Comparison of ENCODE assay signal across 8 cellular contexts in genomic region chr3:190121061-190121765, GRCh38. TPM values are rescaled to one million over a fixed set of nuclear protein-coding genes. Genes with fewer than 3 reads are reported as not detected.
DNase-seq lines count a peak whose midpoint lies in the region; ATAC-seq and TF ChIP-seq lines count a peak whose summit lies in the region.

No MANE protein-coding gene starts in this region.

- intact Hi-C loops in heart left ventricle (cut with DNase I) = loop anchor here in 7 of 10 donors (2.0 to 10.0 kb wide), 6 partner anchors 81 to 156 kb away; no protein-coding TSS in a partner anchor
- intact Hi-C loops in sigmoid colon (cut with DNase I) = loop anchor here (1.0 to 10.0 kb wide), 4 partner anchors 81 to 204 kb away; partner anchors contain the start of gene CLDN1

- TF ChIP-seq EP300 in sigmoid colon (IDR thresholded peaks at IDR 0.05) = no peak

- TF ChIP-seq CTCF in GM12865 (IDR thresholded peaks at IDR 0.05; ENCODE audit: insufficient read depth, low read depth, low read length, missing control alignments) (no peak), VCaP (conservative IDR thresholded peaks at IDR 0.05) (peak; percentile 24), heart left ventricle (IDR thresholded peaks at IDR 0.05) (peak in 2 of 12 donors; percentile 1 to 3), sigmoid colon (IDR thresholded peaks at IDR 0.05) (peak in 2 of 4 experiments; percentile 3 to 48)

- WGBS in heart left ventricle, 4 donors = 50 to 62% (median 54%) methylated on average over 22 to 23 of the region's 23 CpGs
- 56 to 62% methylated on average over 23 of the region's 23 CpGs for WGBS in sigmoid colon, 2 donors

- peak overlapping the region; percentile 77 for H3K27ac ChIP-seq in VCaP
- peak overlapping the region in 9 of 12 donors; percentile 8 to 91 (median 73) for H3K27ac ChIP-seq in heart left ventricle
- H3K27ac ChIP-seq in sigmoid colon = peak overlapping the region; percentile 89 to 96 (median 94)

- DNase-seq in GM12865 (ENCODE audit: low read depth) (no peak), heart left ventricle (no peak), sigmoid colon (peak; percentile 67), NAMALWA (ENCODE audit: low spot score) (no peak), KBM-7 (no peak), H4 (ENCODE audit: low spot score) (no peak)

- peaks cover 0 to 20% (median 6%) of the 10 kb centered on the region in 12 donors for H3K4me1 ChIP-seq in heart left ventricle
- peaks cover 0 to 52% (median 35%) of the 10 kb centered on the region in 4 donors for H3K4me1 ChIP-seq in sigmoid colon

- H3K4me3 ChIP-seq in GM12865 (ENCODE audit: low read depth, low read length) (peak overlapping the region; percentile 87), heart left ventricle (peak overlapping the region in 11 of 12 donors; percentile 62 to 90 (median 83)), sigmoid colon (peak overlapping the region; percentile 87 to 97 (median 96))

- in situ Hi-C loops in KBM-7 (cut with MboI; ENCODE audit: low pct_unique_long_range_greater_than_20kb, low sequenced_read_pairs) = no loop called here

- H3K36me3 ChIP-seq in heart left ventricle (no peaks in the 10 kb centered on the region), sigmoid colon (no peaks in the 10 kb centered on the region)

- TF ChIP-seq POLR2A in heart left ventricle (IDR thresholded peaks at IDR 0.05) (no peak), sigmoid colon (IDR thresholded peaks at IDR 0.05) (no peak)

- H3K9me3 ChIP-seq in heart left ventricle (no peaks in the 10 kb centered on the region), sigmoid colon (no peaks in the 10 kb centered on the region)

- no peak for ATAC-seq in heart left ventricle
- no peak for ATAC-seq in GM18861 (IDR thresholded peaks at IDR 0.05; ENCODE audit: unreplicated experiment)

- H3K27me3 ChIP-seq in heart left ventricle = peaks cover 0 to 30% (median 0%) of the 10 kb centered on the region in 9 donors
- no peaks in the 10 kb centered on the region for H3K27me3 ChIP-seq in sigmoid colon

RNA-seq across cellular contexts. Expression of gene P3H2, which starts 0.5 kb away (rescaled TPM):
- 10 to 100 TPM in 2 of 9 donors, 1 to 10 TPM in 7; 1.5 to 24.8 (median 4.3) TPM for total RNA-seq in heart left ventricle
- 1 to 10 TPM in 1 of 2 donors, under 1 TPM in 1; 0.55 to 1.1 TPM for polyA plus RNA-seq in heart left ventricle
- 10 to 100 TPM; 29.6 to 41.7 (median 34.4) TPM for total RNA-seq in sigmoid colon
- polyA plus RNA-seq in sigmoid colon = 10 to 100 TPM in 1 of 3 donors, 1 to 10 TPM in 2; 1.8 to 17.7 (median 6.0) TPM
- total RNA-seq in H4 (2014; rRNA removed; shearing (Covaris generic)) = 22.7 and 28.7 TPM in 2 replicates
